In genomic region chr9:1052119-1052907, GRCh38 we compare ENCODE assay signal across 10 cellular contexts. TPM values are rescaled to one million over a fixed set of nuclear protein-coding genes. Genes with fewer than 3 reads are reported as not detected.
A peak's percentile ranks its signal among the peaks of the same experiment; 100 is the strongest.
DNase-seq lines count a peak whose midpoint lies in the region.
"Had no signal": no experiment of that assay in that cellular context is flagged by ENCODE, and none has a peak within 500 bp of the region (broad histone marks: within the 10 kb centered on the region; RNA-seq: fewer than 3 reads in every experiment).

No MANE protein-coding gene starts in this region.

- peaks cover 10% of the 10 kb centered on the region for H3K36me3 Mint-ChIP-seq in activated CD4-positive, alpha-beta memory T cell treated with anti-CD3 and anti-CD28 coated beads, Interleukin-2, amount 10 ng/mL, durations not matched to agents 7 days and 5 days (ENCODE audit: low read depth)

- peak overlapping the region in 6 of 7 experiments; percentile 15 to 47 (median 22) for H3K4me3 ChIP-seq in skin epidermis

- no peaks in the 10 kb centered on the region for H3K9me3 Mint-ChIP-seq in activated CD4-positive, alpha-beta memory T cell treated with anti-CD3 and anti-CD28 coated beads, Interleukin-2, amount 10 ng/mL, durations not matched to agents 7 days and 5 days

- in situ Hi-C loops in KBM-7 (cut with MboI; ENCODE audit: low pct_unique_long_range_greater_than_20kb, low sequenced_read_pairs), result no loop called here

- peak overlapping the region; percentile 42 for H3K4me3 Mint-ChIP-seq in activated CD4-positive, alpha-beta memory T cell treated with anti-CD3 and anti-CD28 coated beads, Interleukin-2, amount 10 ng/mL, durations not matched to agents 7 days and 5 days

- peak overlapping the region in 2 of 21 experiments; percentile 63 to 75 for H3K27ac ChIP-seq in skin epidermis

- peak overlapping the region; percentile 61 for H3K27ac Mint-ChIP-seq in activated CD4-positive, alpha-beta memory T cell treated with anti-CD3 and anti-CD28 coated beads, Interleukin-2, amount 10 ng/mL, durations not matched to agents 7 days and 5 days

- H3K4me1 Mint-ChIP-seq in activated CD4-positive, alpha-beta memory T cell treated with anti-CD3 and anti-CD28 coated beads, Interleukin-2, amount 10 ng/mL, durations not matched to agents 7 days and 5 days, result peaks cover 43% of the 10 kb centered on the region

- H3K27me3 Mint-ChIP-seq in activated CD4-positive, alpha-beta memory T cell treated with anti-CD3 and anti-CD28 coated beads, Interleukin-2, amount 10 ng/mL, durations not matched to agents 7 days and 5 days, result peaks cover 85% of the 10 kb centered on the region

- POLR2A ChIA-PET in activated CD4-positive, alpha-beta memory T cell treated with anti-CD3 and anti-CD28 coated beads, Interleukin-2, amount 10 ng/mL, durations not matched to agents 7 days and 5 days (lab: Charles Lee), result no interaction called here

- CTCF ChIA-PET in activated CD4-positive, alpha-beta memory T cell treated with anti-CD3 and anti-CD28 coated beads, Interleukin-2, amount 10 ng/mL, durations not matched to agents 7 days and 5 days (lab: Charles Lee), result no interaction called here

- DNase-seq in DMS53 (lab: John Stamatoyannopoulos, UW) (peak; percentile 12), DMS53 treated with DMSO at 0.1 percent for 48 hours (lab: John Stamatoyannopoulos, UW; ENCODE audit: unreplicated experiment) (no peak), iPS-NIHi7 (ENCODE audit: extremely low spot score) (peak; percentile 31), NCI-H2107 treated with DMSO at 0.1 percent for 48 hours (lab: John Stamatoyannopoulos, UW; ENCODE audit: unreplicated experiment) (no peak), LoVo (ENCODE audit: low spot score) (no peak), KBM-7 (no peak)
- DNase-seq in activated CD4-positive, alpha-beta memory T cell treated with anti-CD3 and anti-CD28 coated beads, Interleukin-2, amount 10 ng/mL, durations not matched to agents 7 days and 5 days, result no peak

RNA-seq across cellular contexts. Expression of gene DMRT2, which starts 2.2 kb away (rescaled TPM):
- total RNA-seq in activated CD4-positive, alpha-beta memory T cell treated with anti-CD3 and anti-CD28 coated beads, Interleukin-2, amount 10 ng/mL, durations not matched to agents 7 days and 5 days, result 1 to 10 TPM; 2.9 to 3.3 TPM
- total RNA-seq: activated CD8-positive, alpha-beta memory T cell treated with anti-CD3 and anti-CD28 coated beads for 36 hours; NCI-H460 had no signal

Comparison
In these comparisons a context has a peak if more than half of its experiments do, and no peak if none do; other contexts are left out.
1. DNase-seq: peak in DMS53 (single experiment) and iPS-NIHi7 (single experiment); none in DMS53 treated with DMSO at 0.1 percent for 48 hours (single experiment), activated CD4-positive, alpha-beta memory T cell treated with anti-CD3 and anti-CD28 coated beads, Interleukin-2, amount 10 ng/mL, durations not matched to agents 7 days and 5 days (single experiment), NCI-H2107 treated with DMSO at 0.1 percent for 48 hours (single experiment), LoVo (single experiment) and KBM-7 (single experiment).